Comparison of ENCODE assay signal across 16 cellular contexts in genomic region chr4:52718123-52718522, GRCh38. TPM values are rescaled to one million over a fixed set of nuclear protein-coding genes. Genes with fewer than 3 reads are reported as not detected.
DNase-seq lines count a peak whose midpoint lies in the region; ATAC-seq and TF ChIP-seq lines count a peak whose summit lies in the region.
"Had no signal": no experiment of that assay in that cellular context is flagged by ENCODE, and none has a peak within 500 bp of the region (broad histone marks: within the 10 kb centered on the region; RNA-seq: fewer than 3 reads in every experiment).

No MANE protein-coding gene starts in this region.

- H3K9me3 Mint-ChIP-seq in natural killer cell treated with Interleukin-12 subunit alpha and Interleukin-12 subunit beta and Interleukin-15 and Interleukin-18, amount 100 ng/mL, for 72 hours, result no peaks in the 10 kb centered on the region

- H3K4me3 Mint-ChIP-seq in natural killer cell treated with Interleukin-12 subunit alpha and Interleukin-12 subunit beta and Interleukin-15 and Interleukin-18, amount 100 ng/mL, for 72 hours, result no peak overlapping the region

- TF ChIP-seq POLR2A in NB4 (IDR thresholded peaks at IDR 0.05; ENCODE audit: extremely low read depth, insufficient read length), result no peak

- H3K4me1 Mint-ChIP-seq in natural killer cell treated with Interleukin-12 subunit alpha and Interleukin-12 subunit beta and Interleukin-15 and Interleukin-18, amount 100 ng/mL, for 72 hours (ENCODE audit: low read depth in 2 of 2), result peaks cover 27 to 34% of the 10 kb centered on the region in 2 donors

- TF ChIP-seq CTCF in NB4 (IDR thresholded peaks at IDR 0.05; ENCODE audit: low read depth, low read length), result no peak
- TF ChIP-seq CTCF in choroid plexus epithelial cell (conservative IDR thresholded peaks at IDR 0.05; ENCODE audit: low read depth, low read length), result no peak

- H3K27ac Mint-ChIP-seq in natural killer cell treated with Interleukin-12 subunit alpha and Interleukin-12 subunit beta and Interleukin-15 and Interleukin-18, amount 100 ng/mL, for 72 hours, result no peak overlapping the region

- no peak for ATAC-seq in natural killer cell treated with Interleukin-12 subunit alpha and Interleukin-12 subunit beta and Interleukin-15 and Interleukin-18, amount 100 ng/mL, for 72 hours

- H3K27me3 Mint-ChIP-seq in natural killer cell treated with Interleukin-12 subunit alpha and Interleukin-12 subunit beta and Interleukin-15 and Interleukin-18, amount 100 ng/mL, for 72 hours, result no peaks in the 10 kb centered on the region

- peak; percentile 39 for DNase-seq in stimulated activated CD4-positive, alpha-beta T cell treated with anti-CD3 and anti-CD28 coated beads, Interleukin-15, amount 100 ng/mL, for 24 hours
- DNase-seq in stimulated activated CD4-positive, alpha-beta T cell treated with anti-CD3 and anti-CD28 coated beads, Interleukin-2, amount 100 ng/mL, for 48 hours, result no peak
- DNase-seq in NB4 (ENCODE audit: low read depth) (peak; percentile 81), choroid plexus epithelial cell (ENCODE audit: low read depth) (peak; percentile 51), COLO829 (ENCODE audit: low spot score) (no peak), NCI-H1105 treated with DMSO at 0.1 percent for 48 hours (lab: John Stamatoyannopoulos, UW) (no peak)
- DNase-seq in stimulated activated CD8-positive, alpha-beta memory T cell treated with anti-CD3 and anti-CD28 coated beads, Interleukin-4, amount 100 ng/mL, for 48 hours, result peak; percentile 34
- DNase-seq in natural killer cell treated with Interleukin-12 subunit alpha and Interleukin-12 subunit beta and Interleukin-15 and Interleukin-18, amount 100 ng/mL, for 72 hours (ENCODE audit: low spot score), result no peak
- DNase-seq: AML-193, DMS79 treated with DMSO at 0.1 percent for 48 hours, hypothalamus, NCI-H1417 treated with DMSO at 0.1 percent for 48 hours, NCI-H69, sigmoid colon, SK-N-SH, WERI-Rb-1 had no signal

- H3K4me3 ChIP-seq in NB4 (ENCODE audit: low read depth, low read length) (no peak overlapping the region), choroid plexus epithelial cell (ENCODE audit: low read depth, low read length) (no peak overlapping the region)
- H3K4me3 ChIP-seq: sigmoid colon had no signal

- H3K36me3 Mint-ChIP-seq in natural killer cell treated with Interleukin-12 subunit alpha and Interleukin-12 subunit beta and Interleukin-15 and Interleukin-18, amount 100 ng/mL, for 72 hours, result peaks cover 21% of the 10 kb centered on the region

RNA-seq across cellular contexts. Expression of gene ERVMER34-1, which starts 33.1 kb away (rescaled TPM):
- total RNA-seq in natural killer cell treated with Interleukin-12 subunit alpha and Interleukin-12 subunit beta and Interleukin-15 and Interleukin-18, amount 100 ng/mL, for 72 hours, result not detected
- total RNA-seq: sigmoid colon had no signal

RNA-seq across cellular contexts. Expression of gene USP46, which starts 59.0 kb away (rescaled TPM):
- 10 to 100 TPM in 1 of 2 donors, 1 to 10 TPM in 1; 9.1 to 15.7 TPM for total RNA-seq in natural killer cell treated with Interleukin-12 subunit alpha and Interleukin-12 subunit beta and Interleukin-15 and Interleukin-18, amount 100 ng/mL, for 72 hours

Comparison
In these comparisons a context has a peak if more than half of its experiments do, and no peak if none do; other contexts are left out.
1. DNase-seq: peak in stimulated activated CD4-positive, alpha-beta T cell treated with anti-CD3 and anti-CD28 coated beads, Interleukin-15, amount 100 ng/mL, for 24 hours (single experiment), NB4 (single experiment), choroid plexus epithelial cell (single experiment) and stimulated activated CD8-positive, alpha-beta memory T cell treated with anti-CD3 and anti-CD28 coated beads, Interleukin-4, amount 100 ng/mL, for 48 hours (single experiment); none in stimulated activated CD4-positive, alpha-beta T cell treated with anti-CD3 and anti-CD28 coated beads, Interleukin-2, amount 100 ng/mL, for 48 hours (0 of 2), COLO829 (single experiment), NCI-H1105 treated with DMSO at 0.1 percent for 48 hours (single experiment) and natural killer cell treated with Interleukin-12 subunit alpha and Interleukin-12 subunit beta and Interleukin-15 and Interleukin-18, amount 100 ng/mL, for 72 hours (single experiment).